20 cellular contexts compared by ENCODE assay signal in the genomic region with DNA sequence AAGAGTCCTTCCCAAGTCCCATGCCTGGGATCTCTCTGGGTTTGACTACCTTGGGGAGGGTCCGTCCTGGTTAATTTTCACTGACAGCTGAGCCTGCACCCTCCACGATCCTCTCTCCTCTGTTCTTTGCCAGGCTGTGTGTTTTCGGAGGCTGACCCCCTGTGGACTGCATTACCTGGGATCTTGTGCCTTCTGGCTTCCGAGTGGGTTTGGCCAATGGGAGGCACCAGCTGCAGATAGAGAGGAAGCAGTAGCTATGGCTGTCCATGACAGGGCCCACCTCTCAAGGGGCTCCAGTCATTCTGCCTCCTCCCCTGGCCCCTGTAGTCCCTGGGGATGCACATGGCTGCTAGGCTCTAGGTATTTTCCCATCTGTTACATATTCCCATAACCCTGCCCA.
DNase-seq lines count a peak whose midpoint lies in the region; ATAC-seq and TF ChIP-seq lines count a peak whose summit lies in the region.
"Had no signal": no experiment of that assay in that cellular context is flagged by ENCODE, and none has a peak within 500 bp of the region (broad histone marks: within the 10 kb centered on the region; RNA-seq: fewer than 3 reads in every experiment).

No MANE protein-coding gene starts in this region.

- TF ChIP-seq POLR2A in esophagus muscularis mucosa (IDR thresholded peaks at IDR 0.05; ENCODE audit: low read depth) = no peak

- DNase-seq in NCI-H2171 treated with DMSO at 0.1 percent for 48 hours (lab: John Stamatoyannopoulos, UW) = peak; percentile 79
- DNase-seq in esophagus muscularis mucosa (ENCODE audit: extremely low spot score) = peak; percentile 87
- no peak for DNase-seq in islet precursor cell
- DNase-seq in SKM-1 treated with dmso at 0.1 percent for 144 hours (lab: John Stamatoyannopoulos, UW; ENCODE audit: unreplicated experiment) = no peak
- DNase-seq in foreskin keratinocyte = no peak
- DNase-seq: 8988T; ACHN; AML-193; BE2C; CD4-positive, alpha-beta T cell; CD8-positive, alpha-beta memory T cell; DMS 273 treated with DMSO at 0.1 percent for 48 hours; DMS79; EL; GDM1; GOT3 had no signal

- intact Hi-C loops in esophagus muscularis mucosa (cut with DNase I) = no loop called here

- H3K4me3 ChIP-seq in esophagus muscularis mucosa (no peak overlapping the region), parathyroid adenoma (ENCODE audit: low read depth, low read length) (no peak overlapping the region)
- H3K4me3 ChIP-seq: A549; BLaER1 treated with 17β-estradiol and CSF1 and Interleukin-3, amounts not matched to agents 10 nM and 100 nM; HAP-1 had no signal

- H3K36me3 ChIP-seq in esophagus muscularis mucosa (no peaks in the 10 kb centered on the region), parathyroid adenoma (ENCODE audit: control insufficient read depth, insufficient read depth, low read length) (no peaks in the 10 kb centered on the region)
- H3K36me3 ChIP-seq: BE2C; BLaER1 treated with 17β-estradiol and CSF1 and Interleukin-3, amounts not matched to agents 10 nM and 100 nM; HAP-1 had no signal

- no peak overlapping the region for H2AFZ ChIP-seq in parathyroid adenoma

- no peaks in the 10 kb centered on the region for H3K4me1 ChIP-seq in esophagus muscularis mucosa
- peaks cover 20% of the 10 kb centered on the region for H3K4me1 ChIP-seq in parathyroid adenoma
- no peaks in the 10 kb centered on the region for H3K4me1 ChIP-seq in foreskin keratinocyte
- H3K4me1 ChIP-seq: A549; BE2C; BLaER1 treated with 17β-estradiol and CSF1 and Interleukin-3, amounts not matched to agents 10 nM and 100 nM; HAP-1 had no signal

- WGBS in esophagus muscularis mucosa = 82% methylated on average over 4 of the region's 4 CpGs

- H3K79me2 ChIP-seq in parathyroid adenoma = no peaks in the 10 kb centered on the region

- H3K9me3 ChIP-seq in esophagus muscularis mucosa = no peaks in the 10 kb centered on the region
- no peaks in the 10 kb centered on the region for H3K9me3 ChIP-seq in parathyroid adenoma (ENCODE audit: control insufficient read depth, low read length)
- H3K9me3 ChIP-seq: A549, BE2C, HAP-1 had no signal

- H3K4me2 ChIP-seq in parathyroid adenoma (ENCODE audit: low read length) = no peak overlapping the region
- H3K4me2 ChIP-seq: A549; BLaER1 treated with 17β-estradiol and CSF1 and Interleukin-3, amounts not matched to agents 10 nM and 100 nM had no signal

- H3K27ac ChIP-seq in esophagus muscularis mucosa (replicated peaks in 1 of 4) (no peak overlapping the region), parathyroid adenoma (peak overlapping the region; percentile 91), foreskin keratinocyte (no peak overlapping the region)
- H3K27ac ChIP-seq: A549; BLaER1 treated with 17β-estradiol and CSF1 and Interleukin-3, amounts not matched to agents 10 nM and 100 nM had no signal

- no peak for ATAC-seq in foreskin keratinocyte
- ATAC-seq: A549 had no signal

- H3K27me3 ChIP-seq in esophagus muscularis mucosa (peaks cover 0 to 4% (median 0%) of the 10 kb centered on the region in 4 donors), parathyroid adenoma (ENCODE audit: control insufficient read depth, insufficient read depth, low read length) (no peaks in the 10 kb centered on the region), foreskin keratinocyte (no peaks in the 10 kb centered on the region)
- H3K27me3 ChIP-seq: BE2C; BLaER1 treated with 17β-estradiol and CSF1 and Interleukin-3, amounts not matched to agents 10 nM and 100 nM had no signal

- no peak overlapping the region for H3K9ac ChIP-seq in parathyroid adenoma
- H3K9ac ChIP-seq: BLaER1 treated with 17β-estradiol and CSF1 and Interleukin-3, amounts not matched to agents 10 nM and 100 nM had no signal

- no peak for TF ChIP-seq EP300 in esophagus muscularis mucosa (IDR thresholded peaks at IDR 0.05)

- TF ChIP-seq CTCF in esophagus muscularis mucosa (IDR thresholded peaks at IDR 0.05) (no peak), parathyroid adenoma (IDR thresholded peaks at IDR 0.05) (no peak), foreskin keratinocyte (conservative IDR thresholded peaks at IDR 0.05) (no peak)

Comparison
In these comparisons a context has a peak if more than half of its experiments do, and no peak if none do; other contexts are left out.
1. DNase-seq: peak in NCI-H2171 treated with DMSO at 0.1 percent for 48 hours (single experiment) and esophagus muscularis mucosa (single experiment); none in islet precursor cell (single experiment), SKM-1 treated with dmso at 0.1 percent for 144 hours (single experiment) and foreskin keratinocyte (0 of 2).